In genomic region chr13:109729031-109729870, GRCh38 we compare ENCODE assay signal across 15 cellular contexts. TPM values are rescaled to one million over a fixed set of nuclear protein-coding genes. Genes with fewer than 3 reads are reported as not detected.
DNase-seq lines count a peak whose midpoint lies in the region; FAIRE-seq and TF ChIP-seq lines count a peak whose summit lies in the region.
"Had no signal": no experiment of that assay in that cellular context is flagged by ENCODE, and none has a peak within 500 bp of the region (broad histone marks: within the 10 kb centered on the region; RNA-seq: fewer than 3 reads in every experiment).

No MANE protein-coding gene starts in this region.

- no peak for TF ChIP-seq POLR2A in sigmoid colon (IDR thresholded peaks at IDR 0.05)
- TF ChIP-seq POLR2A in GM12892 (IDR thresholded peaks at IDR 0.05; ENCODE audit: low read depth, low read length) = no peak

- H3K27me3 ChIP-seq in NT2/D1 (ENCODE audit: insufficient read depth, insufficient read length) (no peaks in the 10 kb centered on the region), sigmoid colon (no peaks in the 10 kb centered on the region)

- peak overlapping the region; percentile 32 for H3K9ac ChIP-seq in NT2/D1 (ENCODE audit: insufficient read length, low read depth)
- H3K9ac ChIP-seq: parathyroid adenoma had no signal

- peaks cover 6% of the 10 kb centered on the region for H3K4me1 ChIP-seq in NT2/D1 (ENCODE audit: insufficient read depth, insufficient read length)
- peaks cover 0 to 4% (median 0%) of the 10 kb centered on the region in 4 donors for H3K4me1 ChIP-seq in sigmoid colon
- H3K4me1 ChIP-seq: parathyroid adenoma had no signal

- H3K27ac ChIP-seq in sigmoid colon = no peak overlapping the region
- H3K27ac ChIP-seq: parathyroid adenoma had no signal

- peak overlapping the region; percentile 13 for H3K4me3 Mint-ChIP-seq in neural crest cell
- H3K4me3 Mint-ChIP-seq: activated CD8-positive, alpha-beta memory T cell treated with anti-CD3 and anti-CD28 coated beads, Interleukin-2, amount 10 ng/mL, durations not matched to agents 7 days and 5 days; activated naive CD4-positive, alpha-beta T cell treated with anti-CD3 and anti-CD28 coated beads, Interleukin-2, amount 10 ng/mL, durations not matched to agents 7 days and 5 days; memory B cell had no signal

- TF ChIP-seq EP300 in sigmoid colon (IDR thresholded peaks at IDR 0.05) = no peak

- DNase-seq in COR-L47 (lab: John Stamatoyannopoulos, UW) = peak; percentile 17
- DNase-seq in NT2/D1 (ENCODE audit: low read depth, low spot score) = peak; percentile 32
- DNase-seq in epithelial cell of esophagus (ENCODE audit: low read depth) = peak; percentile 50
- DNase-seq in neural crest cell (ENCODE audit: low read depth, low spot score) = no peak
- DNase-seq in sigmoid colon = no peak
- no peak for DNase-seq in NOMO-1 treated with dmso at 0.1 percent for 144 hours (lab: John Stamatoyannopoulos, UW; ENCODE audit: unreplicated experiment)
- DNase-seq in GM12892 (ENCODE audit: insufficient read length) = no peak
- no peak for DNase-seq in OCI-M1 (lab: John Stamatoyannopoulos, UW)
- DNase-seq: activated CD8-positive, alpha-beta memory T cell treated with anti-CD3 and anti-CD28 coated beads, Interleukin-2, amount 10 ng/mL, durations not matched to agents 7 days and 5 days; activated naive CD4-positive, alpha-beta T cell treated with anti-CD3 and anti-CD28 coated beads, Interleukin-2, amount 10 ng/mL, durations not matched to agents 7 days and 5 days; DMS 273 treated with DMSO at 0.1 percent for 48 hours; NCI-H2029 treated with DMSO at 0.1 percent for 48 hours had no signal

- peaks cover 21% of the 10 kb centered on the region for H3K4me1 Mint-ChIP-seq in neural crest cell
- H3K4me1 Mint-ChIP-seq: activated CD8-positive, alpha-beta memory T cell treated with anti-CD3 and anti-CD28 coated beads, Interleukin-2, amount 10 ng/mL, durations not matched to agents 7 days and 5 days had no signal

- no peaks in the 10 kb centered on the region for H3K27me3 Mint-ChIP-seq in neural crest cell (ENCODE audit: low read depth)
- H3K27me3 Mint-ChIP-seq: activated CD8-positive, alpha-beta memory T cell treated with anti-CD3 and anti-CD28 coated beads, Interleukin-2, amount 10 ng/mL, durations not matched to agents 7 days and 5 days had no signal

- H3K4me3 ChIP-seq in NT2/D1 (ENCODE audit: insufficient read length, low read depth) = no peak overlapping the region
- no peak overlapping the region for H3K4me3 ChIP-seq in epithelial cell of esophagus (ENCODE audit: low read length)
- no peak overlapping the region for H3K4me3 ChIP-seq in sigmoid colon

- TF ChIP-seq CTCF in epithelial cell of esophagus (IDR thresholded peaks at IDR 0.05; ENCODE audit: insufficient read depth, low read depth, low read length, missing control alignments) (no peak), neural crest cell (conservative IDR thresholded peaks at IDR 0.05) (no peak), sigmoid colon (IDR thresholded peaks at IDR 0.05) (no peak)

- WGBS in sigmoid colon, 2 donors = 77 to 80% methylated on average over 14 of the region's 14 CpGs

- H3K36me3 Mint-ChIP-seq in neural crest cell (ENCODE audit: low read depth) = no peaks in the 10 kb centered on the region
- H3K36me3 Mint-ChIP-seq: activated CD8-positive, alpha-beta memory T cell treated with anti-CD3 and anti-CD28 coated beads, Interleukin-2, amount 10 ng/mL, durations not matched to agents 7 days and 5 days; activated naive CD4-positive, alpha-beta T cell treated with anti-CD3 and anti-CD28 coated beads, Interleukin-2, amount 10 ng/mL, durations not matched to agents 7 days and 5 days; memory B cell had no signal

- H3K36me3 ChIP-seq in NT2/D1 (ENCODE audit: insufficient read depth, insufficient read length, low read length) (no peaks in the 10 kb centered on the region), sigmoid colon (no peaks in the 10 kb centered on the region)

- H3K27ac Mint-ChIP-seq in neural crest cell (ENCODE audit: unreplicated experiment) = peak overlapping the region; percentile 82
- H3K27ac Mint-ChIP-seq: activated CD8-positive, alpha-beta memory T cell treated with anti-CD3 and anti-CD28 coated beads, Interleukin-2, amount 10 ng/mL, durations not matched to agents 7 days and 5 days; activated naive CD4-positive, alpha-beta T cell treated with anti-CD3 and anti-CD28 coated beads, Interleukin-2, amount 10 ng/mL, durations not matched to agents 7 days and 5 days; memory B cell had no signal

- intact Hi-C loops in sigmoid colon (cut with DNase I) = no loop called here

- no peaks in the 10 kb centered on the region for H3K9me3 Mint-ChIP-seq in neural crest cell

- FAIRE-seq in GM12892 (lab: Jason Lieb, UNC) = no peak
- FAIRE-seq: colon had no signal

- H3K9me3 ChIP-seq in NT2/D1 (ENCODE audit: insufficient read depth, low read length) (peaks cover 17% of the 10 kb centered on the region), sigmoid colon (no peaks in the 10 kb centered on the region)

RNA-seq across cellular contexts. Expression of gene IRS2, which starts 57.1 kb away (rescaled TPM):
- 6.8 and 7.0 TPM in 2 replicates for total RNA-seq in neural crest cell
- total RNA-seq in sigmoid colon = 10 to 100 TPM; 15.3 to 21.9 (median 20.3) TPM
- polyA plus RNA-seq in sigmoid colon = 1 to 10 TPM; 3.6 to 8.6 (median 5.8) TPM
- 0.17 TPM for polyA plus RNA-seq in GM12892 (2012; ENCODE audit: missing spikeins)

Comparison
In these comparisons a context has a peak if more than half of its experiments do, and no peak if none do; other contexts are left out.
1. DNase-seq: peak in COR-L47 (single experiment), NT2/D1 (single experiment) and epithelial cell of esophagus (single experiment); none in neural crest cell (single experiment), sigmoid colon (single experiment), NOMO-1 treated with dmso at 0.1 percent for 144 hours (single experiment), GM12892 (single experiment) and OCI-M1 (single experiment).